In genomic region chr3:64073362-64073761, GRCh38 we compare ENCODE assay signal across 26 cellular contexts. TPM values are rescaled to one million over a fixed set of nuclear protein-coding genes. Genes with fewer than 3 reads are reported as not detected.
DNase-seq lines count a peak whose midpoint lies in the region; ATAC-seq, FAIRE-seq and TF ChIP-seq lines count a peak whose summit lies in the region.
"Had no signal": no experiment of that assay in that cellular context is flagged by ENCODE, and none has a peak within 500 bp of the region (broad histone marks: within the 10 kb centered on the region; RNA-seq: fewer than 3 reads in every experiment).

No MANE protein-coding gene starts in this region.

- no peaks in the 10 kb centered on the region for H3K9me3 ChIP-seq in neutrophil
- H3K9me3 ChIP-seq: BE2C, pancreas, sigmoid colon, upper lobe of left lung had no signal

- no peaks in the 10 kb centered on the region for H3K27me3 ChIP-seq in neutrophil
- H3K27me3 ChIP-seq: BE2C, pancreas, sigmoid colon, upper lobe of left lung had no signal

- FAIRE-seq in frontal cortex (lab: Jason Lieb, UNC): no peak
- FAIRE-seq: pancreas had no signal

- 0 out of 2 replicates have a peak, but pooled peaks have one; percentile 3 for TF ChIP-seq CTCF in LNCaP clone FGC (IDR thresholded peaks at IDR 0.05; ENCODE audit: control insufficient read depth, extremely low read depth, insufficient read depth)
- TF ChIP-seq CTCF in epithelial cell of proximal tubule (conservative IDR thresholded peaks at IDR 0.05; ENCODE audit: low read depth, low read length): peak; percentile 19
- TF ChIP-seq CTCF in neutrophil (IDR thresholded peaks at IDR 0.05): no peak

- peak; percentile 69 for DNase-seq in NCI-H82 (lab: John Stamatoyannopoulos, UW)
- no peak for DNase-seq in NCI-H82 treated with DMSO at 0.1 percent for 48 hours (lab: John Stamatoyannopoulos, UW; ENCODE audit: unreplicated experiment)
- DNase-seq in LNCaP clone FGC (ENCODE audit: low read depth): no peak
- no peak for DNase-seq in epithelial cell of proximal tubule (ENCODE audit: low read depth)
- no peak for DNase-seq in frontal cortex (ENCODE audit: low spot score in 2 of 2)
- DNase-seq in COLO668 (lab: John Stamatoyannopoulos, UW; ENCODE audit: unreplicated experiment): no peak
- DNase-seq: 8988T; activated CD4-positive, alpha-beta T cell treated with anti-CD3 and anti-CD28 coated beads, Interleukin-2, amount 10 ng/mL, durations not matched to agents 24 days and 14 days; activated naive CD4-positive, alpha-beta T cell treated with anti-CD3 and anti-CD28 coated beads, Interleukin-2, amount 50 U/mL, for 16 hours; activated T-cell treated with anti-CD3 and anti-CD28 coated beads, Interleukin-2, amount 50 U/mL, for 72 hours; aorta; BE2C; Calu3; erythroblast; Karpas-422; NCI-H1048; NCI-H2029 treated with DMSO at 0.1 percent for 48 hours; NCI-H446 treated with DMSO at 0.1 percent for 48 hours; pancreas; sigmoid colon; stimulated activated CD4-positive, alpha-beta T cell treated with anti-CD3 and anti-CD28 coated beads, Interleukin-15, amount 100 ng/mL, for 24 hours; stimulated activated CD8-positive, alpha-beta memory T cell treated with anti-CD3 and anti-CD28 coated beads, Interleukin-4, amount 100 ng/mL, for 48 hours; upper lobe of left lung had no signal

- H3K4me3 ChIP-seq in LNCaP clone FGC (ENCODE audit: low read depth, low read length) (no peak overlapping the region), epithelial cell of proximal tubule (ENCODE audit: low read depth, low read length) (no peak overlapping the region), neutrophil (ENCODE audit: low read depth in 1 of 2, low read length in 1 of 2) (no peak overlapping the region)
- H3K4me3 ChIP-seq: pancreas, sigmoid colon, upper lobe of left lung had no signal

- peaks cover 33 to 37% of the 10 kb centered on the region in 2 experiments for H3K4me1 ChIP-seq in neutrophil (ENCODE audit: control insufficient read depth in 1 of 2, insufficient read depth in 1 of 2, low read depth in 1 of 2, low read length in 1 of 2)
- H3K4me1 ChIP-seq: pancreas, sigmoid colon, upper lobe of left lung had no signal

- H3K27ac ChIP-seq in neutrophil: peak overlapping the region; percentile 82
- H3K27ac ChIP-seq: pancreas, sigmoid colon, upper lobe of left lung had no signal

- ATAC-seq in HG02763 (IDR thresholded peaks at IDR 0.05; ENCODE audit: unreplicated experiment): no peak
- ATAC-seq: activated T-cell treated with anti-CD3 and anti-CD28 coated beads, Interleukin-2, amount 50 U/mL, for 72 hours; Panc1; pancreas had no signal

- H3K36me3 ChIP-seq in neutrophil: no peaks in the 10 kb centered on the region
- H3K36me3 ChIP-seq: BE2C, pancreas, sigmoid colon, upper lobe of left lung had no signal

RNA-seq across cellular contexts. Expression of gene PSMD6, which starts 50.1 kb away (rescaled TPM):
- total RNA-seq in epithelial cell of proximal tubule (92.1 and 130 TPM in 2 replicates), frontal cortex (63.2 TPM)
